15 cellular contexts compared by ENCODE assay signal in the genomic region with DNA sequence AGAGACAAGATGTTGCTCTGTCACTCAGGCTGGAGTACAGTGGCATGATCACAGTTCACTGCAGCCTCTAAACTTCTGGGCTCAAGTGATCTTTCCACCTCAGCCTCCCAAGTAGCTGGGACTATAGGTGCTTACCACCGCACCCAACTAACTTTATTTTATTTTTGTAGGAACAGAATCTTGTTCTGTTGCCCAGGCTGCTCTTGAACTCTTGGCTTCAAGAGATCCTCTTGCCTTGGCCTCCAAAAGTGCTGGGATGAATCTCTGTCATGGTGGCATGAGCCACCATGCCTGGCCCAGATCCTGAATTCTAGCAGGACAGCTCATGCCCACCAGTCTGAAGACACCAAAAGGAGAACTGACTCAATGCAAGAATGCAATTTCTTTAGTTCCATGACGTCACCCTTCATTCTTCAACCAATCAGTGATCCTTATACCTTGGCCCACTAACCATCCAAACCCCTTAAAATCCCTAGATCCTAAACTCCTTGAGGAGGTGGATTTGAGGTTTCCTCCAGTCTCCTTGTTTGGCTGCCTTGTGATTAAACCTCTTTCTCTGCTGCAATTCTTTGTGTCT. TPM values are rescaled to one million over a fixed set of nuclear protein-coding genes. Genes with fewer than 3 reads are reported as not detected.
DNase-seq lines count a peak whose midpoint lies in the region; ATAC-seq and TF ChIP-seq lines count a peak whose summit lies in the region.
"Had no signal": no experiment of that assay in that cellular context is flagged by ENCODE, and none has a peak within 500 bp of the region (broad histone marks: within the 10 kb centered on the region; RNA-seq: fewer than 3 reads in every experiment).

No MANE protein-coding gene starts in this region.

- H3K4me1 Mint-ChIP-seq in osteocyte (ENCODE audit: unreplicated experiment), result no peaks in the 10 kb centered on the region
- H3K4me1 Mint-ChIP-seq in activated CD4-positive, alpha-beta memory T cell treated with anti-CD3 and anti-CD28 coated beads for 36 hours (ENCODE audit: low read depth), result no peaks in the 10 kb centered on the region

- in situ Hi-C loops in brain microvascular endothelial cell (cut with HindIII; ENCODE audit: low pct_ligation_motif_present, low sequenced_read_pairs), result no loop called here

- POLR2A ChIA-PET in activated CD4-positive, alpha-beta memory T cell treated with anti-CD3 and anti-CD28 coated beads for 36 hours (lab: Charles Lee), result no interaction called here

- H3K4me3 Mint-ChIP-seq in osteocyte (ENCODE audit: unreplicated experiment), result no peak overlapping the region
- no peak overlapping the region for H3K4me3 Mint-ChIP-seq in activated CD4-positive, alpha-beta memory T cell treated with anti-CD3 and anti-CD28 coated beads for 36 hours
- H3K4me3 Mint-ChIP-seq: immature natural killer cell had no signal

- peaks cover 25% of the 10 kb centered on the region for H3K27me3 Mint-ChIP-seq in osteocyte (ENCODE audit: unreplicated experiment)
- H3K27me3 Mint-ChIP-seq in activated CD4-positive, alpha-beta memory T cell treated with anti-CD3 and anti-CD28 coated beads for 36 hours, result peaks cover 8% of the 10 kb centered on the region

- H3K27me3 ChIP-seq in brain microvascular endothelial cell (replicated peaks), result no peaks in the 10 kb centered on the region

- ATAC-seq in GM18498 (IDR thresholded peaks at IDR 0.05; ENCODE audit: unreplicated experiment) (peak; percentile 25), GM21423 (IDR thresholded peaks at IDR 0.05; ENCODE audit: unreplicated experiment) (peak; percentile 18), HG03066 (IDR thresholded peaks at IDR 0.05; ENCODE audit: low read depth, unreplicated experiment) (peak; percentile 20)
- ATAC-seq: naive thymus-derived CD8-positive, alpha-beta T cell had no signal

- intact Hi-C loops in activated CD4-positive, alpha-beta memory T cell treated with anti-CD3 and anti-CD28 coated beads for 36 hours (cut with micrococcal nuclease), result no loop called here

- H3K27ac ChIP-seq in brain microvascular endothelial cell, result no peak overlapping the region
- H3K27ac ChIP-seq: esophagus squamous epithelium, KMS-11 had no signal

- CTCF ChIA-PET in activated CD4-positive, alpha-beta memory T cell treated with anti-CD3 and anti-CD28 coated beads for 36 hours (lab: Charles Lee), result no interaction called here

- no peak overlapping the region for H3K27ac Mint-ChIP-seq in osteocyte (ENCODE audit: unreplicated experiment)
- H3K27ac Mint-ChIP-seq in activated CD4-positive, alpha-beta memory T cell treated with anti-CD3 and anti-CD28 coated beads for 36 hours, result no peak overlapping the region
- H3K27ac Mint-ChIP-seq: immature natural killer cell had no signal

- TF ChIP-seq CTCF in osteocyte (IDR thresholded peaks at IDR 0.05) (no peak), brain microvascular endothelial cell (IDR thresholded peaks at IDR 0.05; ENCODE audit: low read depth, low read length, missing control alignments) (no peak)

- no peaks in the 10 kb centered on the region for H3K36me3 Mint-ChIP-seq in osteocyte (ENCODE audit: unreplicated experiment)
- H3K36me3 Mint-ChIP-seq in activated CD4-positive, alpha-beta memory T cell treated with anti-CD3 and anti-CD28 coated beads for 36 hours, result no peaks in the 10 kb centered on the region
- H3K36me3 Mint-ChIP-seq: immature natural killer cell; naive thymus-derived CD8-positive, alpha-beta T cell had no signal

- peaks cover 4% of the 10 kb centered on the region for H3K9me3 Mint-ChIP-seq in osteocyte (ENCODE audit: unreplicated experiment)
- no peaks in the 10 kb centered on the region for H3K9me3 Mint-ChIP-seq in activated CD4-positive, alpha-beta memory T cell treated with anti-CD3 and anti-CD28 coated beads for 36 hours
- H3K9me3 Mint-ChIP-seq: immature natural killer cell; naive thymus-derived CD8-positive, alpha-beta T cell had no signal

- H3K4me3 ChIP-seq in brain microvascular endothelial cell (ENCODE audit: low read depth, low read length), result no peak overlapping the region
- H3K4me3 ChIP-seq: esophagus squamous epithelium had no signal

- no peaks in the 10 kb centered on the region for H3K36me3 ChIP-seq in brain microvascular endothelial cell (replicated peaks)
- H3K36me3 ChIP-seq: esophagus squamous epithelium had no signal

- DNase-seq in RKO (ENCODE audit: low spot score) (peak; percentile 16), osteocyte (ENCODE audit: extremely low spot score, unreplicated experiment) (no peak), brain microvascular endothelial cell (no peak)
- no peak for DNase-seq in activated CD4-positive, alpha-beta memory T cell treated with anti-CD3 and anti-CD28 coated beads for 36 hours
- no peak for DNase-seq in activated CD4-positive, alpha-beta T cell treated with anti-CD3 and anti-CD28 coated beads, Interleukin-2, amount 50 U/mL, for 4 hours
- DNase-seq: activated effector memory CD4-positive, alpha-beta T cell treated with Interleukin-2 at 50 U/mL for 16 hours; central memory CD4-positive, alpha-beta T cell; esophagus squamous epithelium; immature natural killer cell; naive thymus-derived CD8-positive, alpha-beta T cell; SHP77 treated with DMSO at 0.1 percent for 48 hours had no signal

RNA-seq across cellular contexts. Expression of gene CXXC1, which starts 25.6 kb away (rescaled TPM):
- 70.2 and 82.2 TPM in 2 replicates for total RNA-seq in osteocyte
- total RNA-seq in activated CD4-positive, alpha-beta memory T cell treated with anti-CD3 and anti-CD28 coated beads for 36 hours, result 10 to 100 TPM; 80.8 to 80.9 TPM

RNA-seq across cellular contexts. Expression of gene MBD1, which starts 31.8 kb away (rescaled TPM):
- 69.9 and 74.2 TPM in 2 replicates for total RNA-seq in osteocyte
- total RNA-seq in activated CD4-positive, alpha-beta memory T cell treated with anti-CD3 and anti-CD28 coated beads for 36 hours, result 10 to 100 TPM; 69.4 to 70.5 TPM

RNA-seq across cellular contexts. Expression of gene CFAP53, which starts 46.8 kb away (rescaled TPM):
- 0.39 and 0.78 TPM in 2 replicates for total RNA-seq in osteocyte
- total RNA-seq in activated CD4-positive, alpha-beta memory T cell treated with anti-CD3 and anti-CD28 coated beads for 36 hours, result under 1 TPM; 0.26 to 0.48 TPM
